9 cellular contexts compared by ENCODE assay signal in the genomic region with DNA sequence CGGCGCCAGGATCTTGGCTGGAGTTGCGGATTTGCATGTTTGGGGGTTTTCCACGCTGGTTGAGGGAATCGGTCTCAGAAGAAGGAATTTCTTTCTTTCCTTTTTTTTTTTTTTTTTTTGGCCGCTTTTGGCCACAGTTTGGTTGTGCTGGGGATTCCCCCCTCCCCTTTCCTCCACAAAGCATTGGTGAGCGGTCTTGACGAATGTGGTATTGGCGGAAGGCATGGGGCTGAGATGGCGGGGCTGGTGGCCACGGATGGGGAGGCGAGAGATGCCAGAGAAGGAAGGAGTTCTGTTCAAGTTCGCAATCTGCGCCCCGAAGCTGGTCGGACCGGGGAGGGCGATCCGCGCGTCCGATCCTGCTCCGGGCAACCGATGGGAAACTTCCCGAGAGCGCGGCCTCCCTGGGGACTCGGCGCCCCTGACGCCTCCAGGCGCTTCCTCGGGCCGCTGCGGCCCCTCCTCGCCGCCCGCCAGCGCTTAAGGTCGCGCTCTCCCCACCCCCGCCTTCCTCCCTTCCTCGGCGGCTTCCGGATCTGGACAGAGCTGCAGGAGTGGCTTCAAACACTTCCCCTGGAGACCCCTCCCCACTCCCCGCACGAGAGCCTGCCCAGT. TPM values are rescaled to one million over a fixed set of nuclear protein-coding genes. Genes with fewer than 3 reads are reported as not detected.
A peak's percentile ranks its signal among the peaks of the same experiment; 100 is the strongest.
DNase-seq lines count a peak whose midpoint lies in the region; ATAC-seq and TF ChIP-seq lines count a peak whose summit lies in the region.
"Had no signal": no experiment of that assay in that cellular context is flagged by ENCODE, and none has a peak within 500 bp of the region (broad histone marks: within the 10 kb centered on the region; RNA-seq: fewer than 3 reads in every experiment).

No MANE protein-coding gene starts in this region.

- peak overlapping the region in 2 of 7 donors; percentile 31 to 41 for H3K27ac Mint-ChIP-seq in CD14-positive monocyte
- no peak overlapping the region for H3K27ac Mint-ChIP-seq in activated naive CD8-positive, alpha-beta T cell

- H3K27me3 ChIP-seq in iPS-18a (ENCODE audit: control insufficient read depth, insufficient read depth, low read length): peaks cover 98% of the 10 kb centered on the region
- H3K27me3 ChIP-seq in PC-9 (ENCODE audit: insufficient read depth, low read depth): no peaks in the 10 kb centered on the region

- H3K9me3 Mint-ChIP-seq in CD14-positive monocyte: peaks cover 0 to 19% (median 9%) of the 10 kb centered on the region in 7 donors
- H3K9me3 Mint-ChIP-seq in activated naive CD8-positive, alpha-beta T cell (ENCODE audit: low read depth): no peaks in the 10 kb centered on the region

- peaks cover 17% of the 10 kb centered on the region for H3K4me1 ChIP-seq in iPS-18a (ENCODE audit: control insufficient read depth, low read depth, low read length)
- H3K4me1 ChIP-seq in PC-9 (replicated peaks; ENCODE audit: insufficient read depth): peaks cover 60% of the 10 kb centered on the region

- DNase-seq in CD14-positive monocyte (ENCODE audit: low spot score) (no peak), NCI-H1092 treated with DMSO at 0.1 percent for 48 hours (lab: John Stamatoyannopoulos, UW) (no peak), PC-9 (no peak)
- DNase-seq in stimulated activated naive CD8-positive, alpha-beta T cell treated with anti-CD3 and anti-CD28 coated beads, Interleukin-15, Interleukin-2, amounts not matched to agents 100 U/mL and 50 U/mL, for 24 hours: peak; percentile 48

- H3K4me3 Mint-ChIP-seq in CD14-positive monocyte: peak overlapping the region; percentile 76 to 93
- H3K4me3 Mint-ChIP-seq in activated naive CD8-positive, alpha-beta T cell: peak overlapping the region; percentile 84

- POLR2A ChIA-PET in PC-9 (lab: Charles Lee; ENCODE audit: unreplicated experiment): no interaction called here

- no peak overlapping the region for H3K9ac ChIP-seq in iPS-18a (ENCODE audit: low read length)

- H3K36me3 Mint-ChIP-seq in CD14-positive monocyte: peaks cover 32 to 37% of the 10 kb centered on the region in 2 donors
- peaks cover under 1% of the 10 kb centered on the region for H3K36me3 Mint-ChIP-seq in activated naive CD8-positive, alpha-beta T cell

- BruUV-seq in PC-9 (replicated peaks; lab: Mats Ljungman, UMichigan): no TSS peak

- CTCF ChIA-PET in PC-9 (lab: Charles Lee): no interaction called here

- H3K36me3 ChIP-seq in iPS-18a (ENCODE audit: control insufficient read depth, low read depth, low read length) (no peaks in the 10 kb centered on the region), PC-9 (ENCODE audit: low read depth) (no peaks in the 10 kb centered on the region; the same call in 1 of the 2 replicates)

- H3K27me3 Mint-ChIP-seq in CD14-positive monocyte (ENCODE audit: low read depth in 3 of 3): peaks cover 43 to 54% (median 53%) of the 10 kb centered on the region in 3 donors
- peaks cover 4% of the 10 kb centered on the region for H3K27me3 Mint-ChIP-seq in activated naive CD8-positive, alpha-beta T cell

- peaks cover 24% of the 10 kb centered on the region for H4K20me1 ChIP-seq in PC-9 (ENCODE audit: insufficient read depth)

- no peaks in the 10 kb centered on the region for H3K9me2 ChIP-seq in PC-9 (ENCODE audit: insufficient read depth)

- H3K4me3 ChIP-seq in iPS-18a (ENCODE audit: low read length): peak overlapping the region; percentile 68
- no peak overlapping the region for H3K4me3 ChIP-seq in PC-9
- H3K4me3 ChIP-seq: K562 had no signal

- intact Hi-C loops in CD14-positive monocyte (cut with micrococcal nuclease): no loop called here
- intact Hi-C loops in PC-9 (cut with micrococcal nuclease; ENCODE audit: unreplicated experiment): no loop called here

- no peak overlapping the region for H3K4me2 ChIP-seq in PC-9

- no peak overlapping the region for H2AFZ ChIP-seq in PC-9

- peaks cover 58% of the 10 kb centered on the region for H3F3A ChIP-seq in PC-9 (ENCODE audit: insufficient read depth, low read depth)

- ATAC-seq in GM21390 (IDR thresholded peaks at IDR 0.05; ENCODE audit: unreplicated experiment) (peak; percentile 49), GM21723 (IDR thresholded peaks at IDR 0.05; ENCODE audit: unreplicated experiment) (no peak)
- peak; percentile 22 for ATAC-seq in stimulated activated naive CD8-positive, alpha-beta T cell treated with anti-CD3 and anti-CD28 coated beads, Interleukin-15, Interleukin-2, amounts not matched to agents 100 U/mL and 50 U/mL, for 24 hours
- ATAC-seq: K562 had no signal

- peaks cover 76% of the 10 kb centered on the region for H3K79me2 ChIP-seq in PC-9 (ENCODE audit: low read depth)

- H3K27ac ChIP-seq in iPS-18a (ENCODE audit: low read length): no peak overlapping the region
- no peak overlapping the region for H3K27ac ChIP-seq in PC-9

- peaks cover 41% of the 10 kb centered on the region for H3K4me1 Mint-ChIP-seq in CD14-positive monocyte
- H3K4me1 Mint-ChIP-seq in activated naive CD8-positive, alpha-beta T cell (ENCODE audit: low read depth): peaks cover 36% of the 10 kb centered on the region

- TF ChIP-seq CTCF in CD14-positive monocyte (IDR thresholded peaks at IDR 0.05) (no peak), PC-9 (conservative IDR thresholded peaks at IDR 0.05) (no peak)

- no peaks in the 10 kb centered on the region for H3K9me3 ChIP-seq in iPS-18a (ENCODE audit: control insufficient read depth, low read depth, low read length)
- no peaks in the 10 kb centered on the region for H3K9me3 ChIP-seq in PC-9 (ENCODE audit: insufficient read depth, low read depth)

RNA-seq across cellular contexts. Expression of gene RAI1, which starts 43.2 kb away (rescaled TPM):
- polyA plus RNA-seq in CD14-positive monocyte: 1 to 10 TPM in 1 of 2 donors, under 1 TPM in 1; 0.89 to 1.5 TPM
- total RNA-seq in PC-9 (2021): 86.3 and 92.9 TPM in 2 replicates
